In genomic region chr17:7281953-7282751, GRCh38 we compare ENCODE assay signal across 8 cellular contexts.
A peak's percentile ranks its signal among the peaks of the same experiment; 100 is the strongest.
DNase-seq lines count a peak whose midpoint lies in the region; ATAC-seq and TF ChIP-seq lines count a peak whose summit lies in the region.

No MANE protein-coding gene starts in this region.

- peaks cover 6% of the 10 kb centered on the region for H3K4me1 ChIP-seq in iPS-15b (ENCODE audit: control insufficient read depth, insufficient read depth, low read length)

- H3K4me3 ChIP-seq in HL-60 (replicated peaks; ENCODE audit: insufficient read depth, low read length) (peak overlapping the region; percentile 29), iPS-15b (ENCODE audit: low read depth, low read length) (peak overlapping the region; percentile 84)

- no peaks in the 10 kb centered on the region for H3K9me3 ChIP-seq in iPS-15b (ENCODE audit: control insufficient read depth, insufficient read depth, low read length)

- ATAC-seq in stimulated activated naive B cell treated with anti-CD40 and anti-IgM and Interleukin-4, amounts not matched to agents 10 μg/mL and 1 μg/mL and 100 μg/mL, for 72 hours (replicated peaks), result no peak
- no peak for ATAC-seq in HG02588 (IDR thresholded peaks at IDR 0.05; ENCODE audit: unreplicated experiment)

- H3K27ac Mint-ChIP-seq in activated naive CD8-positive, alpha-beta T cell, result no peak overlapping the region
- peak overlapping the region; percentile 47 for H3K27ac Mint-ChIP-seq in stimulated activated naive B cell treated with anti-CD40 and anti-IgM and Interleukin-4, amounts not matched to agents 10 μg/mL and 1 μg/mL and 100 μg/mL, for 72 hours

- H3K4me3 Mint-ChIP-seq in activated naive CD8-positive, alpha-beta T cell, result peak overlapping the region; percentile 81
- H3K4me3 Mint-ChIP-seq in stimulated activated naive B cell treated with anti-CD40 and anti-IgM and Interleukin-4, amounts not matched to agents 10 μg/mL and 1 μg/mL and 100 μg/mL, for 72 hours, result peak overlapping the region; percentile 83 to 88

- no peak for TF ChIP-seq CTCF in HL-60 (IDR thresholded peaks at IDR 0.05; ENCODE audit: insufficient read depth, low read length)

- H3K27ac ChIP-seq in HL-60 (replicated peaks), result no peak overlapping the region

- H3K9me3 Mint-ChIP-seq in activated naive CD8-positive, alpha-beta T cell (ENCODE audit: low read depth), result no peaks in the 10 kb centered on the region
- H3K9me3 Mint-ChIP-seq in stimulated activated naive B cell treated with anti-CD40 and anti-IgM and Interleukin-4, amounts not matched to agents 10 μg/mL and 1 μg/mL and 100 μg/mL, for 72 hours, result no peaks in the 10 kb centered on the region

- H3K27me3 Mint-ChIP-seq in activated naive CD8-positive, alpha-beta T cell, result peaks cover 7% of the 10 kb centered on the region
- H3K27me3 Mint-ChIP-seq in stimulated activated naive B cell treated with anti-CD40 and anti-IgM and Interleukin-4, amounts not matched to agents 10 μg/mL and 1 μg/mL and 100 μg/mL, for 72 hours, result peaks cover 41 to 49% of the 10 kb centered on the region in 2 donors

- no peaks in the 10 kb centered on the region for H3K36me3 Mint-ChIP-seq in activated naive CD8-positive, alpha-beta T cell
- no peaks in the 10 kb centered on the region for H3K36me3 Mint-ChIP-seq in stimulated activated naive B cell treated with anti-CD40 and anti-IgM and Interleukin-4, amounts not matched to agents 10 μg/mL and 1 μg/mL and 100 μg/mL, for 72 hours

- no peak for DNase-seq in HL-60 (ENCODE audit: low read depth in 1 of 2, low spot score in 1 of 2)
- no peak for DNase-seq in stimulated activated naive B cell treated with anti-CD40 and anti-IgM and Interleukin-4, amounts not matched to agents 10 μg/mL and 1 μg/mL and 100 μg/mL, for 72 hours
- no peak for DNase-seq in NK-92 treated with Interleukin-12 subunit alpha and Interleukin-12 subunit beta, amount 100 ng/mL, for 24 hours (lab: John Stamatoyannopoulos, UW)
- DNase-seq in UCSD-AML1 (lab: John Stamatoyannopoulos, UW; ENCODE audit: unreplicated experiment), result no peak
- DNase-seq in SHP77 treated with DMSO at 0.1 percent for 48 hours (lab: John Stamatoyannopoulos, UW), result no peak

- peak overlapping the region; percentile 60 for H3K9ac ChIP-seq in iPS-15b (ENCODE audit: low read depth, low read length)

- H3K27me3 ChIP-seq in HL-60 (ENCODE audit: insufficient read depth, poor library complexity, severe bottlenecking) (no peaks in the 10 kb centered on the region), iPS-15b (ENCODE audit: control insufficient read depth, insufficient read depth, low read length) (peaks cover 5% of the 10 kb centered on the region)

- peaks cover 33% of the 10 kb centered on the region for H3K36me3 ChIP-seq in iPS-15b (ENCODE audit: control insufficient read depth, insufficient read depth, low read length)

- H3K4me1 Mint-ChIP-seq in activated naive CD8-positive, alpha-beta T cell (ENCODE audit: low read depth), result peaks cover 10% of the 10 kb centered on the region
- H3K4me1 Mint-ChIP-seq in stimulated activated naive B cell treated with anti-CD40 and anti-IgM and Interleukin-4, amounts not matched to agents 10 μg/mL and 1 μg/mL and 100 μg/mL, for 72 hours, result peaks cover 25 to 30% of the 10 kb centered on the region in 2 donors
